Comparison of ENCODE assay signal across 8 cellular contexts in the genomic region with DNA sequence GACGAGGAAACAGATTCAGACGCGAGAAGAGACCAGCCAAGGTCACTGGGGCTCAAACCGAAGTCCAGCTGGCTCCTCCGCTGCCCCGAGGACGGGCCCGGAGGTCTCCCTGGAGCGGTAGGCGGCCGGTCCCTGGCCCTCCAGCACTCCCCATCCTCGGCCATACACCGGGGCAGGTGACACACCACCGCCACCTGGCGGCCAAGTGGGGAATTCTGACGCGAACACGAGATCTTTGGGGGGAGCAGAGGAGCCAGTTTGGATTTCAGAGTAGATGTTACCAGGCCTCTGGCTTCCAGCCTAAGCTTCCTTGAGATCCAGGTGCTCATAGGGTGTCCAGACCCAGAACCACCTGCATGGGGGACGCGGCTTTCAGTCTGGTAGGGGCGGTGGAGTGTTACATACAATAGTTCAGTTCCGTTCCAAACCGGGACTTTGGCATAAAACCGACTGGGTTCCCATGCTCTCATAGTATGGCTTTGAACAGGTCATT. TPM values are rescaled to one million over a fixed set of nuclear protein-coding genes. Genes with fewer than 3 reads are reported as not detected.
DNase-seq lines count a peak whose midpoint lies in the region; ATAC-seq and TF ChIP-seq lines count a peak whose summit lies in the region.

No MANE protein-coding gene starts in this region.

- no peaks in the 10 kb centered on the region for H3K79me2 ChIP-seq in parathyroid adenoma

- TF ChIP-seq CTCF in RWPE1 (conservative IDR thresholded peaks at IDR 0.05; ENCODE audit: low read depth) (peak; percentile 99), parathyroid adenoma (IDR thresholded peaks at IDR 0.05) (peak; percentile 98), transverse colon (IDR thresholded peaks at IDR 0.05) (peak; percentile 80 to 96 (median 91))

- no peak overlapping the region for H3K4me3 ChIP-seq in parathyroid adenoma (ENCODE audit: low read depth, low read length)
- H3K4me3 ChIP-seq in transverse colon = no peak overlapping the region

- no peak for TF ChIP-seq POLR2A in transverse colon (IDR thresholded peaks at IDR 0.05)

- H3K27ac ChIP-seq in RWPE1 (no peak overlapping the region), parathyroid adenoma (no peak overlapping the region), transverse colon (no peak overlapping the region)

- H3K4me1 ChIP-seq in parathyroid adenoma (no peaks in the 10 kb centered on the region), transverse colon (peaks cover 0 to 4% (median 1%) of the 10 kb centered on the region in 4 donors)

- H3K9ac ChIP-seq in parathyroid adenoma = no peak overlapping the region

- 0 to 21% methylated on average over 3 to 24 of the region's 24 CpGs for WGBS in transverse colon (ENCODE audit: low coverage in 1 of 2), 2 donors

- H3K27me3 ChIP-seq in parathyroid adenoma (ENCODE audit: control insufficient read depth, insufficient read depth, low read length) (no peaks in the 10 kb centered on the region), transverse colon (peaks cover 8% of the 10 kb centered on the region)

- CTCF ChIA-PET in RWPE1 (lab: Yijun Ruan, JAX) = interaction anchor here (0.5 to 3.4 kb wide), 19 partner anchors 9 to 1482 kb away, joined by 3 to 19 read pairs (median 3); a partner anchor contains a TSS

- peak overlapping the region; percentile 52 for H2AFZ ChIP-seq in parathyroid adenoma

- intact Hi-C loops in transverse colon (cut with DNase I; ENCODE audit: low total_unique reads) = loop anchor here (5.0 kb wide), 1 partner anchor 512 kb away; no protein-coding TSS in a partner anchor

- H3K9me3 ChIP-seq in parathyroid adenoma (ENCODE audit: control insufficient read depth, low read length) = no peaks in the 10 kb centered on the region
- no peaks in the 10 kb centered on the region for H3K9me3 ChIP-seq in transverse colon

- POLR2A ChIA-PET in RWPE1 (lab: Yijun Ruan, JAX; ENCODE audit: low non-redundant PET) = no interaction called here

- in situ Hi-C loops in transverse colon (cut with MboI; ENCODE audit: low pct_ligation_motif_present in 1 of 4, low pct_unique_long_range_greater_than_20kb in 1 of 4, low sequenced_read_pairs in 3 of 4) = loop anchor here in 3 of 4 donors (5.0 to 10.0 kb wide), 3 partner anchors 394 to 404 kb away; no protein-coding TSS in a partner anchor

- H3K36me3 ChIP-seq in parathyroid adenoma (ENCODE audit: control insufficient read depth, insufficient read depth, low read length) = no peaks in the 10 kb centered on the region
- no peaks in the 10 kb centered on the region for H3K36me3 ChIP-seq in transverse colon

- DNase-seq in D341Med (ENCODE audit: low spot score) (peak; percentile 90), HuH-7.5 (ENCODE audit: low spot score) (peak; percentile 94), RWPE1 (ENCODE audit: low spot score) (peak; percentile 90), germinal center (ENCODE audit: low spot score) (peak; percentile 76), transverse colon (peak; percentile 57)
- peak; percentile 61 for DNase-seq in activated T-helper 9 cell treated with anti-CD3 and anti-CD28 coated beads, Interleukin-2, amount 50 U/mL, for 16 hours (ENCODE audit: low read depth)

- no peak for TF ChIP-seq EP300 in transverse colon (IDR thresholded peaks at IDR 0.05; ENCODE audit: low read depth)

- H3K4me2 ChIP-seq in parathyroid adenoma (ENCODE audit: low read length) = peak overlapping the region; percentile 58

- no peak for ATAC-seq in HG03439 (IDR thresholded peaks at IDR 0.05; ENCODE audit: unreplicated experiment)

RNA-seq across cellular contexts. Expression of a gene that starts 16.1 kb away (rescaled TPM):
- total RNA-seq in transverse colon = not detected
